9 cellular contexts compared by ENCODE assay signal in genomic region chr3:73432021-73432722, GRCh38.
DNase-seq lines count a peak whose midpoint lies in the region; ATAC-seq, FAIRE-seq and TF ChIP-seq lines count a peak whose summit lies in the region.
"Had no signal": no experiment of that assay in that cellular context is flagged by ENCODE, and none has a peak within 500 bp of the region (broad histone marks: within the 10 kb centered on the region; RNA-seq: fewer than 3 reads in every experiment).

No MANE protein-coding gene starts in this region.

- 55 to 59% methylated on average over 9 of the region's 9 CpGs for WGBS in lower leg skin, 2 donors

- H3K4me3 ChIP-seq in colonic mucosa (no peak overlapping the region), mucosa of descending colon (no peak overlapping the region), lower leg skin (ENCODE audit: low read depth, poor library complexity, severe bottlenecking) (no peak overlapping the region)

- no peaks in the 10 kb centered on the region for H3K27me3 ChIP-seq in colonic mucosa

- peak; percentile 61 for FAIRE-seq in GM19239 (lab: Jason Lieb, UNC)

- intact Hi-C loops in colonic mucosa (cut with DNase I) (no loop called here), mucosa of descending colon (cut with DNase I, micrococcal nuclease) (loop anchor here in 1 of 2 donors (5.0 kb wide), 1 partner anchor 330 kb away; no protein-coding TSS in a partner anchor), lower leg skin (cut with DNase I; ENCODE audit: low total_unique reads) (loop anchor here (10.0 kb wide), 1 partner anchor 327 kb away; no protein-coding TSS in a partner anchor)

- TF ChIP-seq CTCF in C4-2B (conservative IDR thresholded peaks at IDR 0.05) (peak; percentile 76), colonic mucosa (IDR thresholded peaks at IDR 0.05) (peak; percentile 61), mucosa of descending colon (IDR thresholded peaks at IDR 0.05) (peak; percentile 36), lower leg skin (IDR thresholded peaks at IDR 0.05) (no peak)

- DNase-seq in GM19239 (ENCODE audit: insufficient read length, low spot score) (no peak), NCI-H526 (lab: John Stamatoyannopoulos, UW) (peak; percentile 26 to 73), colonic mucosa (no peak), mucosa of descending colon (peak in 1 of 3 donors; percentile 34), lower leg skin (ENCODE audit: low spot score in 2 of 2) (no peak), HK-2 (ENCODE audit: unreplicated experiment) (no peak), DMS79 (lab: John Stamatoyannopoulos, UW) (no peak)

- H3K9ac ChIP-seq in colonic mucosa (ENCODE audit: low read depth in 2 of 2, low read length in 2 of 2): no peak overlapping the region

- TF ChIP-seq POLR2A in lower leg skin (IDR thresholded peaks at IDR 0.05): no peak

- H3K4me1 ChIP-seq in colonic mucosa (no peaks in the 10 kb centered on the region), mucosa of descending colon (ENCODE audit: low read depth) (no peaks in the 10 kb centered on the region)

- no peak for ATAC-seq in mucosa of descending colon
- ATAC-seq: left colon had no signal

- H3K36me3 ChIP-seq in colonic mucosa (no peaks in the 10 kb centered on the region), mucosa of descending colon (ENCODE audit: low read depth) (no peaks in the 10 kb centered on the region)

- H3K27ac ChIP-seq in C4-2B: no peak overlapping the region
- no peak overlapping the region for H3K27ac ChIP-seq in colonic mucosa

- H3K9me3 ChIP-seq in colonic mucosa (no peaks in the 10 kb centered on the region), mucosa of descending colon (no peaks in the 10 kb centered on the region)

Comparison
In these comparisons a context has a peak if more than half of its experiments do, and no peak if none do; other contexts are left out.
1. CTCF ChIP-seq: peak in C4-2B (single experiment), colonic mucosa (single experiment) and mucosa of descending colon (single experiment); none in lower leg skin (0 of 3).
2. DNase-seq: peak in NCI-H526 (2 of 2); none in GM19239 (single experiment), colonic mucosa (single experiment), lower leg skin (0 of 2), HK-2 (single experiment) and DMS79 (single experiment).